In genomic region chr7:100081535-100082102, GRCh38 we compare ENCODE assay signal across 8 cellular contexts. TPM values are rescaled to one million over a fixed set of nuclear protein-coding genes. Genes with fewer than 3 reads are reported as not detected.
DNase-seq lines count a peak whose midpoint lies in the region; ATAC-seq and TF ChIP-seq lines count a peak whose summit lies in the region.

TSS of gene ZNF3 (minus strand) at chr7:100081723. CDS start at chr7:100077357, 4,366 bp downstream.

- intact Hi-C loops in ascending aorta (cut with DNase I) (loop anchor here (1.0 to 5.0 kb wide), 5 partner anchors 20 to 164 kb away; partner anchors contain the start of genes AP4M1, MCM7, TRIM4 and ZKSCAN1), right cardiac atrium (cut with DNase I) (loop anchor here in 2 of 4 donors (10.0 kb wide), 1 partner anchor 87 kb away; no protein-coding TSS in a partner anchor), uterus (cut with DNase I; ENCODE audit: low total_unique reads) (loop anchor here (2.0 kb wide), 1 partner anchor 45 kb away; the partner anchor contains the start of gene MBLAC1)

- ATAC-seq in GM18505 (IDR thresholded peaks at IDR 0.05; ENCODE audit: unreplicated experiment) (peak; percentile 68), HG02973 (IDR thresholded peaks at IDR 0.05; ENCODE audit: unreplicated experiment) (peak; percentile 70), right cardiac atrium (peak; percentile 95 to 97)

- no peaks in the 10 kb centered on the region for H3K27me3 ChIP-seq in ascending aorta
- no peaks in the 10 kb centered on the region for H3K27me3 ChIP-seq in right cardiac atrium (ENCODE audit: control insufficient read depth, insufficient read depth)
- no peaks in the 10 kb centered on the region for H3K27me3 ChIP-seq in uterus

- DNase-seq in NCI-H1930 (lab: John Stamatoyannopoulos, UW) (peak; percentile 99), ascending aorta (ENCODE audit: low spot score in 2 of 2) (peak; percentile 93 to 99), right cardiac atrium (peak; percentile 98 to 99 (median 99)), pulmonary artery endothelial cell (ENCODE audit: low read depth, low spot score) (peak; percentile 98), uterus (peak; percentile 98 to 99)
- peak; percentile 99 for DNase-seq in T-helper 2 cell treated with Interferon-gamma antibody and Interleukin-4, amounts not matched to agents 5 μg/mL and 100 μg/mL, for 36 hours (ENCODE audit: low spot score)

- H3K27ac Mint-ChIP-seq in T-helper 2 cell treated with Interferon-gamma antibody and Interleukin-4, amounts not matched to agents 5 μg/mL and 100 μg/mL, for 36 hours, result peak within 1 kb of the TSS; percentile 93

- peak; percentile 93 to 97 (median 96) for TF ChIP-seq CTCF in ascending aorta (IDR thresholded peaks at IDR 0.05)
- TF ChIP-seq CTCF in uterus (IDR thresholded peaks at IDR 0.05), result peak; percentile 95 to 98 (median 96)

- H3K27ac ChIP-seq in ascending aorta (peak within 1 kb of the TSS; percentile 77 to 85), right cardiac atrium (ENCODE audit: low read length) (peak within 1 kb of the TSS; percentile 60), uterus (peak within 1 kb of the TSS; percentile 73 to 84)

- H3K9me3 ChIP-seq in ascending aorta (no peaks in the 10 kb centered on the region), right cardiac atrium (ENCODE audit: control insufficient read depth, low read length) (no peaks in the 10 kb centered on the region), uterus (no peaks in the 10 kb centered on the region)

- H3K36me3 Mint-ChIP-seq in T-helper 2 cell treated with Interferon-gamma antibody and Interleukin-4, amounts not matched to agents 5 μg/mL and 100 μg/mL, for 36 hours (ENCODE audit: low read depth), result peaks cover 27% of the 10 kb centered on the region

- peak within 1 kb of the TSS; percentile 91 for H3K4me3 Mint-ChIP-seq in T-helper 2 cell treated with Interferon-gamma antibody and Interleukin-4, amounts not matched to agents 5 μg/mL and 100 μg/mL, for 36 hours

- peaks cover 5% of the 10 kb centered on the region for H3K27me3 Mint-ChIP-seq in T-helper 2 cell treated with Interferon-gamma antibody and Interleukin-4, amounts not matched to agents 5 μg/mL and 100 μg/mL, for 36 hours (ENCODE audit: low read depth)

- TF ChIP-seq POLR2A in GM18505 (IDR thresholded peaks at IDR 0.05; ENCODE audit: borderline replicate concordance, extremely low read depth, insufficient read depth, insufficient read length), result peak; percentile 83
- TF ChIP-seq POLR2A in uterus (IDR thresholded peaks at IDR 0.05), result peak; percentile 35 to 75

- H3K4me3 ChIP-seq in ascending aorta (peak within 1 kb of the TSS; percentile 87 to 97), right cardiac atrium (ENCODE audit: low read length) (peak within 1 kb of the TSS; percentile 76), uterus (peak within 1 kb of the TSS; percentile 75 to 97)

- H3K4me1 Mint-ChIP-seq in T-helper 2 cell treated with Interferon-gamma antibody and Interleukin-4, amounts not matched to agents 5 μg/mL and 100 μg/mL, for 36 hours (ENCODE audit: low read depth), result peaks cover 30% of the 10 kb centered on the region

- H3K4me1 ChIP-seq in ascending aorta (peaks cover 0 to 26% of the 10 kb centered on the region in 2 donors), right cardiac atrium (ENCODE audit: control insufficient read depth, insufficient read depth, low read length) (peaks cover 3% of the 10 kb centered on the region), uterus (no peaks in the 10 kb centered on the region)

- peaks cover 7 to 18% of the 10 kb centered on the region in 2 donors for H3K36me3 ChIP-seq in ascending aorta
- H3K36me3 ChIP-seq in uterus, result no peaks in the 10 kb centered on the region

- H3K9me3 Mint-ChIP-seq in T-helper 2 cell treated with Interferon-gamma antibody and Interleukin-4, amounts not matched to agents 5 μg/mL and 100 μg/mL, for 36 hours, result peaks cover 4% of the 10 kb centered on the region

- WGBS in right cardiac atrium, result under 1% methylated on average over 55 of the region's 55 CpGs

RNA-seq across cellular contexts. Expression of gene ZNF3, which starts in this region (rescaled TPM):
- total RNA-seq in ascending aorta, result 6.9 TPM
- 10 to 100 TPM; 17.8 to 18.2 (median 18.0) TPM for total RNA-seq in right cardiac atrium
- polyA plus RNA-seq in right cardiac atrium, result 12.1 TPM
- total RNA-seq in pulmonary artery endothelial cell, result 21.7 and 27.8 TPM in 2 replicates
- 10 to 100 TPM; 10.9 to 69.4 (median 50.3) TPM for total RNA-seq in uterus

Comparison
In these comparisons a context has a peak if more than half of its experiments do, and no peak if none do; other contexts are left out.
1. Peak in every context shown above with its lines: DNase-seq, ATAC-seq, H3K4me3 ChIP-seq and H3K27ac ChIP-seq.